Comparison of ENCODE assay signal across 11 cellular contexts in the genomic region with DNA sequence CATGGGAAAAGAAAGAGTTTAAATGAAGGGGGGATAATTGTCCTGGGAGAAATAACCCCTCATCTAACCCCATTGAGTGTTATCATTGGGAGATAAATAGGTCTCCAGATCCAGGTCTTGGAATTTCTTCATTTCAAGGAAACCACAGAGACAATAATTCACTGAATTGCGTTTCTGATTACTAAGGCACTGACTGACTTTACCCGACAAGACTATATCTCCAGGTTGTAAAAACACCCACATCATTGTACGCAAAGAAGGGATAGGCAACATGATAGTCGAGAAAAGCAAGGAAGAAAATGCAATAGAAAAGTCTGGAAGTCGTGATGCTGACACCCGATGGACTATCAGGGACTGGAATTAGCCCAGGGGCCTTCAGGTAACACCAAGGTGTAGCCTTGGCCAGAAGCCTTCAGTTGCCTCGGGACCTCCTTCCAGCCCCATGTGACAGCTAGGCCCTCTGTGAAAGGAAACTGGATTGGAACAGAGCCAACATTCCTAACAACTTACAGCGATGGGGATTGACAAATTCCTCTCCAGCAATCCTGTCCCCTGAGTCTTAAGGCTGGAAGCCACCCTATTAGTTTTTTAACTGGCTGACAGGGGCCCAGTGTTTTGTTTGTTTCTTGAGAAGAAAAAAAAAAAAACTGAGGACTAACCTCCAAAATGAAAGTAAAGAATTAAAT. TPM values are rescaled to one million over a fixed set of nuclear protein-coding genes. Genes with fewer than 3 reads are reported as not detected.
DNase-seq lines count a peak whose midpoint lies in the region; ATAC-seq and TF ChIP-seq lines count a peak whose summit lies in the region.
"Had no signal": no experiment of that assay in that cellular context is flagged by ENCODE, and none has a peak within 500 bp of the region (broad histone marks: within the 10 kb centered on the region; RNA-seq: fewer than 3 reads in every experiment).

No MANE protein-coding gene starts in this region.

- H3K9me3 ChIP-seq in cardiac muscle cell (ENCODE audit: low read depth) (no peaks in the 10 kb centered on the region), subcutaneous abdominal adipose tissue (ENCODE audit: control insufficient read depth in 5 of 5, low read length in 5 of 5) (no peaks in the 10 kb centered on the region)
- H3K9me3 ChIP-seq: thyroid gland had no signal

- no peak for TF ChIP-seq CTCF in cardiac muscle cell (IDR thresholded peaks at IDR 0.05; ENCODE audit: low read depth, low read length)

- no peak for ATAC-seq in Right ventricle myocardium inferior
- ATAC-seq: naive thymus-derived CD4-positive, alpha-beta T cell had no signal

- H3K27me3 ChIP-seq in cardiac muscle cell (no peaks in the 10 kb centered on the region), subcutaneous abdominal adipose tissue (ENCODE audit: control insufficient read depth in 5 of 5, insufficient read depth in 4 of 5, low read length in 5 of 5) (peaks cover 0 to 3% (median 0%) of the 10 kb centered on the region in 5 donors)
- H3K27me3 ChIP-seq: thyroid gland had no signal

- intact Hi-C loops in Right ventricle myocardium inferior (cut with DNase I): no loop called here

- H3K4me1 ChIP-seq in cardiac muscle cell (ENCODE audit: low read depth) (no peaks in the 10 kb centered on the region), subcutaneous abdominal adipose tissue (ENCODE audit: control insufficient read depth in 5 of 5, insufficient read depth in 5 of 5, low read length in 5 of 5) (peaks cover 0 to 14% (median 4%) of the 10 kb centered on the region in 5 donors)
- H3K4me1 ChIP-seq: thyroid gland had no signal

- H3K27ac ChIP-seq in cardiac muscle cell: no peak overlapping the region
- peak overlapping the region; percentile 44 for H3K27ac ChIP-seq in subcutaneous abdominal adipose tissue (ENCODE audit: low read depth, low read length)
- H3K27ac ChIP-seq: thyroid gland had no signal

- H3K36me3 ChIP-seq in cardiac muscle cell: no peaks in the 10 kb centered on the region
- no peaks in the 10 kb centered on the region for H3K36me3 ChIP-seq in subcutaneous abdominal adipose tissue (ENCODE audit: control insufficient read depth in 5 of 5, insufficient read depth in 5 of 5, low read length in 5 of 5)
- H3K36me3 ChIP-seq: thyroid gland had no signal

- DNase-seq in cardiac muscle cell (ENCODE audit: low read depth in 1 of 2, low spot score in 1 of 2) (peak; percentile 61 to 81), Right ventricle myocardium inferior (ENCODE audit: missing footprints) (no peak), SW480 (ENCODE audit: low spot score) (peak; percentile 11), glomerular endothelial cell (ENCODE audit: extremely low read depth, low read depth, low spot score) (peak; percentile 9), amygdala (lab: John Stamatoyannopoulos, UW) (no peak), OCI-M2 (lab: John Stamatoyannopoulos, UW; ENCODE audit: unreplicated experiment) (no peak), NCI-H524 (lab: John Stamatoyannopoulos, UW) (no peak)
- DNase-seq: naive thymus-derived CD4-positive, alpha-beta T cell; NCI-H2227 treated with DMSO at 0.1 percent for 48 hours had no signal

- no peak overlapping the region for H3K4me3 ChIP-seq in cardiac muscle cell
- H3K4me3 ChIP-seq in subcutaneous abdominal adipose tissue (ENCODE audit: low read depth in 1 of 5, low read length in 5 of 5): no peak overlapping the region
- H3K4me3 ChIP-seq: thyroid gland had no signal

- H3K9ac ChIP-seq in subcutaneous abdominal adipose tissue (ENCODE audit: low read length in 5 of 5): no peak overlapping the region

RNA-seq across cellular contexts. Expression of gene RAB9B, which starts 46.6 kb away (rescaled TPM):
- total RNA-seq in cardiac muscle cell (3.4 and 5.8 TPM in 2 replicates), Right ventricle myocardium inferior (33.9 TPM), glomerular endothelial cell (0.63 and 1.5 TPM in 2 replicates)
- polyA plus RNA-seq in cardiac muscle cell: 3.3 and 6.6 TPM in 2 replicates

Comparison
In these comparisons a context has a peak if more than half of its experiments do, and no peak if none do; other contexts are left out.
1. DNase-seq: peak in cardiac muscle cell (2 of 2), SW480 (single experiment) and glomerular endothelial cell (single experiment); none in Right ventricle myocardium inferior (single experiment), amygdala (0 of 56), OCI-M2 (single experiment) and NCI-H524 (0 of 2).